In genomic region chr9:121294866-121295661, GRCh38 we compare ENCODE assay signal across 14 cellular contexts. TPM values are rescaled to one million over a fixed set of nuclear protein-coding genes. Genes with fewer than 3 reads are reported as not detected.
DNase-seq lines count a peak whose midpoint lies in the region; ATAC-seq and TF ChIP-seq lines count a peak whose summit lies in the region.
"Had no signal": no experiment of that assay in that cellular context is flagged by ENCODE, and none has a peak within 500 bp of the region (broad histone marks: within the 10 kb centered on the region; RNA-seq: fewer than 3 reads in every experiment).

No MANE protein-coding gene starts in this region.

- no peaks in the 10 kb centered on the region for H3K9me3 ChIP-seq in Panc1 (ENCODE audit: control insufficient read depth, insufficient read depth, low read depth, low read length)

- intact Hi-C loops in Panc1 (cut with micrococcal nuclease; ENCODE audit: unreplicated experiment), result no loop called here
- intact Hi-C loops in activated T-helper 2 cell treated with anti-CD3 and anti-CD28 coated beads, Interferon-gamma antibody, Interleukin-2, Interleukin-4, amounts not matched to agents 10 μg/mL and 5 μg/mL and 100 μg/mL, durations not matched to agents 14 hours and 24 hours and 36 hours (cut with micrococcal nuclease), result no loop called here

- in situ Hi-C loops in Panc1 (cut with HindIII; ENCODE audit: low pct_unique_long_range_greater_than_20kb, low sequenced_read_pairs), result no loop called here

- POLR2A ChIA-PET in Panc1 (lab: Charles Lee), result no interaction called here

- H3K9me3 Mint-ChIP-seq in stimulated activated memory B cell treated with anti-CD40 and anti-IgM and Interleukin-4, amounts not matched to agents 10 μg/mL and 1 μg/mL and 100 μg/mL, for 72 hours, result no peaks in the 10 kb centered on the region
- H3K9me3 Mint-ChIP-seq in activated T-helper 2 cell treated with anti-CD3 and anti-CD28 coated beads, Interferon-gamma antibody, Interleukin-2, Interleukin-4, amounts not matched to agents 10 μg/mL and 5 μg/mL and 100 μg/mL, durations not matched to agents 14 hours and 24 hours and 36 hours, result no peaks in the 10 kb centered on the region
- H3K9me3 Mint-ChIP-seq: naive thymus-derived CD4-positive, alpha-beta T cell; stimulated activated naive CD8-positive, alpha-beta T cell treated with anti-CD3 and anti-CD28 coated beads, Interleukin-15, Interleukin-2, amounts not matched to agents 100 ng/mL and 50 ng/mL, for 24 hours had no signal

- no peaks in the 10 kb centered on the region for H3K27me3 Mint-ChIP-seq in stimulated activated memory B cell treated with anti-CD40 and anti-IgM and Interleukin-4, amounts not matched to agents 10 μg/mL and 1 μg/mL and 100 μg/mL, for 72 hours
- H3K27me3 Mint-ChIP-seq in activated T-helper 2 cell treated with anti-CD3 and anti-CD28 coated beads, Interferon-gamma antibody, Interleukin-2, Interleukin-4, amounts not matched to agents 10 μg/mL and 5 μg/mL and 100 μg/mL, durations not matched to agents 14 hours and 24 hours and 36 hours (ENCODE audit: low read depth), result peaks cover 11% of the 10 kb centered on the region

- H3K27ac Mint-ChIP-seq in stimulated activated memory B cell treated with anti-CD40 and anti-IgM and Interleukin-4, amounts not matched to agents 10 μg/mL and 1 μg/mL and 100 μg/mL, for 72 hours, result peak overlapping the region; percentile 33
- no peak overlapping the region for H3K27ac Mint-ChIP-seq in activated T-helper 2 cell treated with anti-CD3 and anti-CD28 coated beads, Interferon-gamma antibody, Interleukin-2, Interleukin-4, amounts not matched to agents 10 μg/mL and 5 μg/mL and 100 μg/mL, durations not matched to agents 14 hours and 24 hours and 36 hours
- H3K27ac Mint-ChIP-seq: naive thymus-derived CD4-positive, alpha-beta T cell; stimulated activated naive CD8-positive, alpha-beta T cell treated with anti-CD3 and anti-CD28 coated beads, Interleukin-15, Interleukin-2, amounts not matched to agents 100 ng/mL and 50 ng/mL, for 24 hours had no signal

- no peak overlapping the region for H3K4me3 Mint-ChIP-seq in stimulated activated memory B cell treated with anti-CD40 and anti-IgM and Interleukin-4, amounts not matched to agents 10 μg/mL and 1 μg/mL and 100 μg/mL, for 72 hours
- no peak overlapping the region for H3K4me3 Mint-ChIP-seq in activated T-helper 2 cell treated with anti-CD3 and anti-CD28 coated beads, Interferon-gamma antibody, Interleukin-2, Interleukin-4, amounts not matched to agents 10 μg/mL and 5 μg/mL and 100 μg/mL, durations not matched to agents 14 hours and 24 hours and 36 hours (ENCODE audit: low read depth)
- H3K4me3 Mint-ChIP-seq: naive thymus-derived CD4-positive, alpha-beta T cell; stimulated activated naive CD8-positive, alpha-beta T cell treated with anti-CD3 and anti-CD28 coated beads, Interleukin-15, Interleukin-2, amounts not matched to agents 100 ng/mL and 50 ng/mL, for 24 hours had no signal

- TF ChIP-seq CTCF in Panc1 (IDR thresholded peaks at IDR 0.05), result no peak

- peak overlapping the region; percentile 91 for H3K27ac ChIP-seq in Panc1 (ENCODE audit: low read length)

- CTCF ChIA-PET in Panc1 (lab: Charles Lee), result no interaction called here

- no peak overlapping the region for H3K4me3 ChIP-seq in Panc1 (ENCODE audit: low read depth in 2 of 2, low read length in 2 of 2)

- peaks cover 25% of the 10 kb centered on the region for H3K4me1 Mint-ChIP-seq in stimulated activated memory B cell treated with anti-CD40 and anti-IgM and Interleukin-4, amounts not matched to agents 10 μg/mL and 1 μg/mL and 100 μg/mL, for 72 hours
- peaks cover 5% of the 10 kb centered on the region for H3K4me1 Mint-ChIP-seq in activated T-helper 2 cell treated with anti-CD3 and anti-CD28 coated beads, Interferon-gamma antibody, Interleukin-2, Interleukin-4, amounts not matched to agents 10 μg/mL and 5 μg/mL and 100 μg/mL, durations not matched to agents 14 hours and 24 hours and 36 hours (ENCODE audit: low read depth)

- no peak for DNase-seq in Panc1 (ENCODE audit: low read depth, low spot score)
- DNase-seq in fibroblast of gingiva (ENCODE audit: low read depth), result peak; percentile 84
- peak; percentile 88 for DNase-seq in medulla oblongata (ENCODE audit: extremely low spot score)
- DNase-seq in OCI-M2 (lab: John Stamatoyannopoulos, UW; ENCODE audit: unreplicated experiment), result no peak
- no peak for DNase-seq in activated T-helper 2 cell treated with anti-CD3 and anti-CD28 coated beads, Interferon-gamma antibody, Interleukin-2, Interleukin-4, amounts not matched to agents 10 μg/mL and 5 μg/mL and 100 μg/mL, durations not matched to agents 14 hours and 24 hours and 36 hours (ENCODE audit: low spot score)
- DNase-seq in Kasumi-1 (lab: John Stamatoyannopoulos, UW), result no peak
- DNase-seq in stimulated activated naive CD8-positive, alpha-beta T cell treated with anti-CD3 and anti-CD28 coated beads, Interleukin-15, Interleukin-2, amounts not matched to agents 100 U/mL and 50 U/mL, for 24 hours, result no peak
- DNase-seq: activated CD4-positive, alpha-beta T cell treated with anti-CD3 and anti-CD28 coated beads, Interleukin-2, amount 50 U/mL, for 1 hour; activated gamma-delta T cell treated with Interleukin-2 at 50 U/mL for 16 hours; effector CD4-positive, alpha-beta T cell; naive thymus-derived CD4-positive, alpha-beta T cell; NCI-H1092 treated with DMSO at 0.1 percent for 48 hours had no signal

- H3K4me1 ChIP-seq in Panc1 (ENCODE audit: control insufficient read depth, insufficient read depth, low read length), result peaks cover 49% of the 10 kb centered on the region

- H3K27me3 ChIP-seq in Panc1 (ENCODE audit: control insufficient read depth, insufficient read depth, low read length), result no peaks in the 10 kb centered on the region

- H3K36me3 ChIP-seq in Panc1 (ENCODE audit: control insufficient read depth, insufficient read depth, low read length), result no peaks in the 10 kb centered on the region

- no peaks in the 10 kb centered on the region for H3K36me3 Mint-ChIP-seq in stimulated activated memory B cell treated with anti-CD40 and anti-IgM and Interleukin-4, amounts not matched to agents 10 μg/mL and 1 μg/mL and 100 μg/mL, for 72 hours
- H3K36me3 Mint-ChIP-seq in activated T-helper 2 cell treated with anti-CD3 and anti-CD28 coated beads, Interferon-gamma antibody, Interleukin-2, Interleukin-4, amounts not matched to agents 10 μg/mL and 5 μg/mL and 100 μg/mL, durations not matched to agents 14 hours and 24 hours and 36 hours (ENCODE audit: low read depth), result no peaks in the 10 kb centered on the region

- ATAC-seq in Panc1, result no peak
- ATAC-seq in stimulated activated memory B cell treated with anti-CD40 and anti-IgM and Interleukin-4, amounts not matched to agents 10 μg/mL and 1 μg/mL and 100 μg/mL, for 72 hours, result no peak
- ATAC-seq in stimulated activated naive CD8-positive, alpha-beta T cell treated with anti-CD3 and anti-CD28 coated beads, Interleukin-15, Interleukin-2, amounts not matched to agents 100 U/mL and 50 U/mL, for 24 hours, result no peak
- ATAC-seq: naive thymus-derived CD4-positive, alpha-beta T cell had no signal

- no TSS peak for BruUV-seq in Panc1 (replicated peaks; lab: Mats Ljungman, UMichigan)

RNA-seq across cellular contexts. Expression of gene GSN, which starts 27.1 kb away (rescaled TPM):
- 278 TPM for total RNA-seq in Panc1 (2021; ENCODE audit: unreplicated experiment)
- polyA plus RNA-seq in Panc1 (2012; ENCODE audit: insufficient read length), result 483 TPM
- 1.1 and 1.9 TPM in 2 replicates for total RNA-seq in activated T-helper 2 cell treated with anti-CD3 and anti-CD28 coated beads, Interferon-gamma antibody, Interleukin-2, Interleukin-4, amounts not matched to agents 10 μg/mL and 5 μg/mL and 100 μg/mL, durations not matched to agents 14 hours and 24 hours and 36 hours

Comparison
In these comparisons a context has a peak if more than half of its experiments do, and no peak if none do; other contexts are left out.
1. DNase-seq: peak in fibroblast of gingiva (single experiment) and medulla oblongata (single experiment); none in Panc1 (single experiment), OCI-M2 (single experiment), activated T-helper 2 cell treated with anti-CD3 and anti-CD28 coated beads, Interferon-gamma antibody, Interleukin-2, Interleukin-4, amounts not matched to agents 10 μg/mL and 5 μg/mL and 100 μg/mL, durations not matched to agents 14 hours and 24 hours and 36 hours (single experiment), Kasumi-1 (0 of 2) and stimulated activated naive CD8-positive, alpha-beta T cell treated with anti-CD3 and anti-CD28 coated beads, Interleukin-15, Interleukin-2, amounts not matched to agents 100 U/mL and 50 U/mL, for 24 hours (single experiment).
2. RNA of gene GSN, which starts 27.1 kb away (total RNA-seq): 278 TPM in Panc1 (single experiment); 1.1 to 1.9 TPM in activated T-helper 2 cell treated with anti-CD3 and anti-CD28 coated beads, Interferon-gamma antibody, Interleukin-2, Interleukin-4, amounts not matched to agents 10 μg/mL and 5 μg/mL and 100 μg/mL, durations not matched to agents 14 hours and 24 hours and 36 hours; every median in the first group is over 10 times any median in the second.